ENCODE assay signal across 8 cellular contexts in genomic region chr12:32679910-32680217, GRCh38. TPM values are rescaled to one million over a fixed set of nuclear protein-coding genes. Genes with fewer than 3 reads are reported as not detected.
A peak's percentile ranks its signal among the peaks of the same experiment; 100 is the strongest.
DNase-seq lines count a peak whose midpoint lies in the region.

No MANE protein-coding gene starts in this region.

- DNase-seq in NCI-H1694 treated with DMSO at 0.1 percent for 48 hours (lab: John Stamatoyannopoulos, UW), result peak; percentile 22
- no peak for DNase-seq in NCI-H1694 (lab: John Stamatoyannopoulos, UW)
- no peak for DNase-seq in activated CD4-positive, alpha-beta memory T cell treated with anti-CD3 and anti-CD28 coated beads, Interleukin-2, amount 10 ng/mL, durations not matched to agents 7 days and 5 days
- no peak for DNase-seq in central memory CD4-positive, alpha-beta T cell
- DNase-seq in D341Med (ENCODE audit: low spot score), result no peak
- no peak for DNase-seq in activated CD4-positive, CD25-positive, alpha-beta regulatory T cell treated with anti-CD3 and anti-CD28 coated beads, Interleukin-2, amount 50 U/mL, for 72 hours

- no peaks in the 10 kb centered on the region for H3K27me3 ChIP-seq in iPS-18a (ENCODE audit: control insufficient read depth, insufficient read depth, low read length)
- H3K27me3 ChIP-seq in subcutaneous abdominal adipose tissue (ENCODE audit: control insufficient read depth in 5 of 5, insufficient read depth in 4 of 5, low read length in 5 of 5), result no peaks in the 10 kb centered on the region

- H3K36me3 Mint-ChIP-seq in activated CD4-positive, alpha-beta memory T cell treated with anti-CD3 and anti-CD28 coated beads, Interleukin-2, amount 10 ng/mL, durations not matched to agents 7 days and 5 days (ENCODE audit: low read depth), result peaks cover 10% of the 10 kb centered on the region

- H3K27ac Mint-ChIP-seq in activated CD4-positive, alpha-beta memory T cell treated with anti-CD3 and anti-CD28 coated beads, Interleukin-2, amount 10 ng/mL, durations not matched to agents 7 days and 5 days, result peak overlapping the region; percentile 78

- H3K9me3 Mint-ChIP-seq in activated CD4-positive, alpha-beta memory T cell treated with anti-CD3 and anti-CD28 coated beads, Interleukin-2, amount 10 ng/mL, durations not matched to agents 7 days and 5 days, result no peaks in the 10 kb centered on the region

- H3K9ac ChIP-seq in iPS-18a (ENCODE audit: low read length), result peak overlapping the region; percentile 92
- H3K9ac ChIP-seq in subcutaneous abdominal adipose tissue (ENCODE audit: low read length in 5 of 5), result peak overlapping the region; percentile 89 to 97 (median 96)

- peaks cover 10% of the 10 kb centered on the region for H3K4me1 ChIP-seq in iPS-18a (ENCODE audit: control insufficient read depth, low read depth, low read length)
- H3K4me1 ChIP-seq in subcutaneous abdominal adipose tissue (ENCODE audit: control insufficient read depth in 5 of 5, insufficient read depth in 5 of 5, low read length in 5 of 5), result peaks cover 0 to 16% (median 14%) of the 10 kb centered on the region in 5 donors

- H3K27ac ChIP-seq in iPS-18a (ENCODE audit: low read length) (peak overlapping the region; percentile 24), subcutaneous abdominal adipose tissue (ENCODE audit: low read depth, low read length) (peak overlapping the region; percentile 92)

- CTCF ChIA-PET in activated CD4-positive, alpha-beta memory T cell treated with anti-CD3 and anti-CD28 coated beads, Interleukin-2, amount 10 ng/mL, durations not matched to agents 7 days and 5 days (lab: Charles Lee), result interaction anchor here (0.6 to 2.3 kb wide), 2 partner anchors 75 to 1027 kb away, joined by 5 to 17 read pairs; partner anchors contain the start of gene YARS2

- H3K4me3 Mint-ChIP-seq in activated CD4-positive, alpha-beta memory T cell treated with anti-CD3 and anti-CD28 coated beads, Interleukin-2, amount 10 ng/mL, durations not matched to agents 7 days and 5 days, result peak overlapping the region; percentile 82

- H3K4me1 Mint-ChIP-seq in activated CD4-positive, alpha-beta memory T cell treated with anti-CD3 and anti-CD28 coated beads, Interleukin-2, amount 10 ng/mL, durations not matched to agents 7 days and 5 days, result peaks cover 33% of the 10 kb centered on the region

- no peaks in the 10 kb centered on the region for H3K9me3 ChIP-seq in iPS-18a (ENCODE audit: control insufficient read depth, low read depth, low read length)
- no peaks in the 10 kb centered on the region for H3K9me3 ChIP-seq in subcutaneous abdominal adipose tissue (ENCODE audit: control insufficient read depth in 5 of 5, low read length in 5 of 5)

- POLR2A ChIA-PET in activated CD4-positive, alpha-beta memory T cell treated with anti-CD3 and anti-CD28 coated beads, Interleukin-2, amount 10 ng/mL, durations not matched to agents 7 days and 5 days (lab: Charles Lee), result interaction anchor here (1.3 to 3.0 kb wide), 2 partner anchors 12 to 75 kb away, joined by 3 to 27 read pairs; partner anchors contain the start of gene YARS2

- H3K36me3 ChIP-seq in iPS-18a (ENCODE audit: control insufficient read depth, low read depth, low read length) (peaks cover 4% of the 10 kb centered on the region), subcutaneous abdominal adipose tissue (ENCODE audit: control insufficient read depth in 5 of 5, insufficient read depth in 5 of 5, low read length in 5 of 5) (no peaks in the 10 kb centered on the region)

- H3K27me3 Mint-ChIP-seq in activated CD4-positive, alpha-beta memory T cell treated with anti-CD3 and anti-CD28 coated beads, Interleukin-2, amount 10 ng/mL, durations not matched to agents 7 days and 5 days, result no peaks in the 10 kb centered on the region

- peak overlapping the region; percentile 100 for H3K4me3 ChIP-seq in iPS-18a (ENCODE audit: low read length)
- H3K4me3 ChIP-seq in subcutaneous abdominal adipose tissue (ENCODE audit: low read depth in 1 of 5, low read length in 5 of 5), result peak overlapping the region; percentile 83 to 96 (median 94)

RNA-seq across cellular contexts. Expression of gene DNM1L, which starts 0.8 kb away (rescaled TPM):
- 10 to 100 TPM; 53.5 to 59.3 TPM for total RNA-seq in activated CD4-positive, alpha-beta memory T cell treated with anti-CD3 and anti-CD28 coated beads, Interleukin-2, amount 10 ng/mL, durations not matched to agents 7 days and 5 days
